Comparison of ENCODE assay signal across 18 cellular contexts in genomic region chr2:112682101-112682500, GRCh38. TPM values are rescaled to one million over a fixed set of nuclear protein-coding genes. Genes with fewer than 3 reads are reported as not detected.
"Had no signal": no experiment of that assay in that cellular context is flagged by ENCODE, and none has a peak within 500 bp of the region (broad histone marks: within the 10 kb centered on the region; RNA-seq: fewer than 3 reads in every experiment).

No MANE protein-coding gene starts in this region.

- H3K27ac ChIP-seq: heart left ventricle, tibial nerve had no signal

- H3K4me1 ChIP-seq: tibial nerve had no signal

- H3K4me3 ChIP-seq: heart left ventricle, left lung, tibial nerve had no signal

- H3K27me3 ChIP-seq: heart left ventricle, left lung, tibial nerve had no signal

- H3K4me1 Mint-ChIP-seq: neural crest cell had no signal

- DNase-seq: activated CD4-positive, alpha-beta T cell treated with anti-CD3 and anti-CD28 coated beads, Interleukin-2, amount 10 ng/mL, durations not matched to agents 24 days and 14 days; activated naive CD4-positive, alpha-beta T cell treated with anti-CD3 and anti-CD28 coated beads for 36 hours; activated T-cell treated with anti-CD3 and anti-CD28 coated beads for 4 hours; heart left ventricle; islet precursor cell; mesenchymal stem cell; posterior cingulate gyrus; right cardiac atrium; small intestine had no signal

- H3K9me3 ChIP-seq: heart left ventricle, left lung, tibial nerve had no signal

- FAIRE-seq: astrocyte, colon, frontal cortex, small intestine had no signal

- H3K27ac Mint-ChIP-seq: activated CD4-positive, alpha-beta T cell treated with anti-CD3 and anti-CD28 coated beads, Interleukin-2, amount 10 ng/mL, durations not matched to agents 24 days and 14 days; activated naive CD4-positive, alpha-beta T cell treated with anti-CD3 and anti-CD28 coated beads for 36 hours; activated T-helper 17 cell treated with anti-CD3 and anti-CD28 coated beads, Interleukin-2, amount 50 U/mL, for 72 hours; WTC11 had no signal

- H3K36me3 Mint-ChIP-seq: WTC11 had no signal

- H3K9me3 Mint-ChIP-seq: activated CD4-positive, alpha-beta T cell treated with anti-CD3 and anti-CD28 coated beads, Interleukin-2, amount 10 ng/mL, durations not matched to agents 24 days and 14 days; activated naive CD4-positive, alpha-beta T cell treated with anti-CD3 and anti-CD28 coated beads for 36 hours; activated T-helper 17 cell treated with anti-CD3 and anti-CD28 coated beads, Interleukin-2, amount 50 U/mL, for 72 hours; neural crest cell; WTC11 had no signal

- H3K36me3 ChIP-seq: heart left ventricle, left lung, tibial nerve had no signal

- ATAC-seq: activated T-helper 17 cell treated with anti-CD3 and anti-CD28 coated beads, Interleukin-2, amount 50 U/mL, for 72 hours; heart left ventricle; left lung; right cardiac atrium; WTC11 had no signal

- H3K27me3 Mint-ChIP-seq: activated T-helper 17 cell treated with anti-CD3 and anti-CD28 coated beads, Interleukin-2, amount 50 U/mL, for 72 hours had no signal

- H3K4me3 Mint-ChIP-seq: activated CD4-positive, alpha-beta T cell treated with anti-CD3 and anti-CD28 coated beads, Interleukin-2, amount 10 ng/mL, durations not matched to agents 24 days and 14 days; activated naive CD4-positive, alpha-beta T cell treated with anti-CD3 and anti-CD28 coated beads for 36 hours; activated T-helper 17 cell treated with anti-CD3 and anti-CD28 coated beads, Interleukin-2, amount 50 U/mL, for 72 hours; neural crest cell; WTC11 had no signal

RNA-seq across cellular contexts. Expression of gene NT5DC4, which starts 38.7 kb away (rescaled TPM):
- total RNA-seq: activated CD4-positive, alpha-beta T cell treated with anti-CD3 and anti-CD28 coated beads, Interleukin-2, amount 10 ng/mL, durations not matched to agents 24 days and 14 days; activated naive CD4-positive, alpha-beta T cell treated with anti-CD3 and anti-CD28 coated beads for 36 hours; activated T-helper 17 cell treated with anti-CD3 and anti-CD28 coated beads, Interleukin-2, amount 50 U/mL, for 72 hours; astrocyte; fibroblast of lung; frontal cortex; neural crest cell; right cardiac atrium; tibial nerve; WTC11 had no signal
- polyA plus RNA-seq: fibroblast of lung, heart left ventricle, right cardiac atrium had no signal
